Comparison of ENCODE assay signal across 9 cellular contexts in genomic region chr2:49261791-49262190, GRCh38.
"Had no signal": no experiment of that assay in that cellular context is flagged by ENCODE, and none has a peak within 500 bp of the region (broad histone marks: within the 10 kb centered on the region; RNA-seq: fewer than 3 reads in every experiment).

No MANE protein-coding gene starts in this region.

- ATAC-seq: gastrocnemius medialis; heart left ventricle; stimulated activated memory B cell treated with anti-CD40 and anti-IgM and Interleukin-4, amounts not matched to agents 10 μg/mL and 1 μg/mL and 100 μg/mL, for 72 hours had no signal

- DNase-seq: activated CD4-positive, alpha-beta T cell treated with anti-CD3 and anti-CD28 coated beads, Interleukin-2, amount 50 U/mL, for 4 hours; activated naive CD4-positive, alpha-beta T cell treated with anti-CD3 and anti-CD28 coated beads, Interleukin-2, amount 50 U/mL, for 16 hours; gastrocnemius medialis; heart left ventricle; immature natural killer cell; mesendoderm; stimulated activated CD4-positive, alpha-beta T cell treated with anti-CD3 and anti-CD28 coated beads, Interleukin-2, amount 100 ng/mL, for 48 hours; tibial artery had no signal
